Comparison of ENCODE assay signal across 9 cellular contexts in the genomic region with DNA sequence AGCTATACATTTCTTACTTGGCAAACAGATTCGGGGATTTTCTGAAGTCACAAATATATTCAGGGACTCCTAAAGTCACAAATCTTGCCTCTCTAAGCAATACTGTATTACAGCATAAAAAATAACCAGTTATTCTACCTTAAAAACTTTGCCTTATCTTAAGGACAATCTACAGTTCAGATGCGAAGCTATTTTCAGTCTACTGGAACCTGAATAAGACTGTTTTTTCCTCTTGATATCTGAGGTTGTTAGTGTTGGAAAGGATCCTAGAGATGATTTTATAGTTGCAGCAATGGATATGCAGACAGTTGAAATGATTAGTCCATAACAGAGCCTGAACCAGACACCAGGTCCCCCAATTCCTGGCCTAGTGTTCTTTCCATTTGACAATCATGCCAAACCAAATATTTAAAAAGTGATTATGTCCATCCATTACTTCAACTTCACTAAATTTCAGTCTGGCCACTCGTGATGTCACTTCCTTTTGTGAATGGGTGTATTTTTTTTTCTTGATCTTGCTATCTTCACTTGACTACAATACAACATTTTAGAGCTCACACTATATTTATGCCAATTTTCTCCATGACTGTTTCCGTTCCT. TPM values are rescaled to one million over a fixed set of nuclear protein-coding genes. Genes with fewer than 3 reads are reported as not detected.
DNase-seq lines count a peak whose midpoint lies in the region; ATAC-seq, FAIRE-seq and TF ChIP-seq lines count a peak whose summit lies in the region.
"Had no signal": no experiment of that assay in that cellular context is flagged by ENCODE, and none has a peak within 500 bp of the region (broad histone marks: within the 10 kb centered on the region; RNA-seq: fewer than 3 reads in every experiment).

No MANE protein-coding gene starts in this region.

- in situ Hi-C loops in GM12878 (cut with MboI): loop anchor here (25.0 kb wide), 1 partner anchor 1919 kb away; no protein-coding TSS in a partner anchor

- no peak for TF ChIP-seq RAD21 in GM12878 (IDR thresholded peaks at IDR 0.05; ENCODE audit: insufficient read depth, low read depth, low read length)

- CTCF ChIA-PET in GM12878 (lab: Yijun Ruan, JAX): interaction anchor here (1.2 to 1.8 kb wide), 3 partner anchors 39 to 195 kb away, joined by 4 to 8 read pairs (median 6); partner anchors contain the start of gene C15orf40

- H3K9ac ChIP-seq in HUES6 (ENCODE audit: low read length) (peak overlapping the region; percentile 81), GM12878 (ENCODE audit: control insufficient read depth, insufficient read depth, low read length) (peak overlapping the region; percentile 70)

- no peak for FAIRE-seq in GM12878 (lab: Jason Lieb, UNC)

- TF ChIP-seq EP300 in GM12878 (IDR thresholded peaks at IDR 0.05; ENCODE audit: borderline replicate concordance in 1 of 2, control insufficient read depth in 1 of 2, low read depth in 2 of 2, low read length in 2 of 2) (no peak), ovary (IDR thresholded peaks at IDR 0.05) (no peak)

- no peak overlapping the region; the same call in 1 of the 2 replicates for H2AFZ ChIP-seq in GM12878 (ENCODE audit: control insufficient read depth, low read depth, low read length)

- RAD21 ChIA-PET in GM12878 (lab: Charles Lee; ENCODE audit: unreplicated experiment): interaction anchor here (0.7 to 2.1 kb wide), 5 partner anchors 8 to 143 kb away, joined by 3 to 8 read pairs (median 3); no protein-coding TSS in a partner anchor

- H3K4me3 ChIP-seq in AG09309 (ENCODE audit: control insufficient read depth, low read depth, low read length) (peak overlapping the region; percentile 89; the same call in 1 of the 2 replicates), HUES6 (ENCODE audit: low read depth, low read length) (peak overlapping the region; percentile 88), GM12878 (peak overlapping the region; percentile 78), lower lobe of right lung (peak overlapping the region; percentile 85), ovary (no peak overlapping the region)

- H3K27ac ChIP-seq in HUES6 (ENCODE audit: low read depth, low read length) (no peak overlapping the region), GM12878 (ENCODE audit: control insufficient read depth, insufficient read depth) (peak overlapping the region; percentile 80), lower lobe of right lung (peak overlapping the region; percentile 80), ovary (no peak overlapping the region)

- H3K9me3 ChIP-seq in HUES6 (ENCODE audit: control insufficient read depth, insufficient read depth, low read depth, low read length) (no peaks in the 10 kb centered on the region), GM12878 (replicated peaks; ENCODE audit: control insufficient read depth, insufficient read depth, low read length) (no peaks in the 10 kb centered on the region), lower lobe of right lung (no peaks in the 10 kb centered on the region), ovary (no peaks in the 10 kb centered on the region)

- H3K4me1 ChIP-seq in HUES6 (ENCODE audit: control insufficient read depth, insufficient read depth, low read length) (peaks cover 27% of the 10 kb centered on the region), GM12878 (ENCODE audit: control insufficient read depth, insufficient read depth, low read length) (peaks cover 17% of the 10 kb centered on the region), lower lobe of right lung (peaks cover 25% of the 10 kb centered on the region), ovary (ENCODE audit: insufficient read depth) (no peaks in the 10 kb centered on the region)

- intact Hi-C loops in GM12878 (cut with micrococcal nuclease; ENCODE audit: unreplicated experiment) (loop anchor here (1.0 to 10.0 kb wide), 3 partner anchors 195 to 671 kb away; partner anchors contain the start of gene C15orf40), lower lobe of right lung (cut with DNase I) (no loop called here), ovary (cut with DNase I) (loop anchor here in 2 of 4 donors (2.0 to 5.0 kb wide), 2 partner anchors 139 kb away; partner anchors contain the start of gene BTBD1 (in 2 of the 2))

- TF ChIP-seq POLR2A in GM12878 (IDR thresholded peaks at IDR 0.05; ENCODE audit: low read depth, low read length): no peak
- TF ChIP-seq POLR2A in ovary (IDR thresholded peaks at IDR 0.05): no peak

- H3K27me3 ChIP-seq in HUES6 (ENCODE audit: control insufficient read depth, insufficient read depth, low read length) (no peaks in the 10 kb centered on the region), GM12878 (replicated peaks in 1 of 2; ENCODE audit: control insufficient read depth in 2 of 2, insufficient read depth in 2 of 2, low read length in 1 of 2) (no peaks in the 10 kb centered on the region), lower lobe of right lung (ENCODE audit: low read depth) (no peaks in the 10 kb centered on the region), ovary (no peaks in the 10 kb centered on the region)

- peak overlapping the region; percentile 58 for H3K4me2 ChIP-seq in GM12878 (ENCODE audit: control insufficient read depth, insufficient read depth)

- H3K36me3 ChIP-seq in HUES6 (ENCODE audit: control insufficient read depth, insufficient read depth, low read length): no peaks in the 10 kb centered on the region
- no peaks in the 10 kb centered on the region for H3K36me3 ChIP-seq in GM12878 (ENCODE audit: control insufficient read depth in 2 of 2, insufficient read depth in 2 of 2, low read length in 1 of 2)
- H3K36me3 ChIP-seq in lower lobe of right lung: no peaks in the 10 kb centered on the region
- H3K36me3 ChIP-seq in ovary: no peaks in the 10 kb centered on the region

- no peaks in the 10 kb centered on the region for H4K20me1 ChIP-seq in GM12878 (ENCODE audit: control insufficient read depth, insufficient read depth)

- 34% methylated on average over 4 of the region's 4 CpGs for WGBS in GM12878 (ENCODE audit: insufficient coverage, insufficient replicate concordance, low lambda C conversion rate, missing lambda C conversion rate)
- 42 to 59% (median 52%) methylated on average over 4 of the region's 4 CpGs for WGBS in ovary, 3 donors

- BruUV-seq in GM12878 (replicated peaks; lab: Mats Ljungman, UMichigan): TSS peak; percentile 59

- DNase-seq in AG09309 (ENCODE audit: low read depth) (peak; percentile 16), GM12878 (ENCODE audit: low read depth, low spot score) (no peak), lower lobe of right lung (no peak), NCI-H1436 treated with DMSO at 0.1 percent for 48 hours (lab: John Stamatoyannopoulos, UW) (no peak), ovary (no peak)
- no peak for DNase-seq in activated CD8-positive, alpha-beta memory T cell treated with anti-CD3 and anti-CD28 coated beads for 24 hours
- DNase-seq: left cardiac atrium had no signal

- TF ChIP-seq CTCF in AG09309 (IDR thresholded peaks at IDR 0.05; ENCODE audit: control insufficient read depth, insufficient read depth, low read depth, low read length, missing control alignments) (no peak), GM12878 (IDR thresholded peaks at IDR 0.05 in 2 of 3, conservative IDR thresholded peaks at IDR 0.05 in 1 of 3; ENCODE audit: control insufficient read depth in 2 of 3, extremely low read depth in 1 of 3, insufficient read depth in 1 of 3, low read depth in 3 of 3, low read length in 3 of 3) (no peak), lower lobe of right lung (IDR thresholded peaks at IDR 0.05) (no peak), ovary (IDR thresholded peaks at IDR 0.05) (no peak)

- SMC1A ChIA-PET in GM12878 (lab: Charles Lee; ENCODE audit: uncharacterized antibody, unreplicated experiment): interaction anchor here (0.9 to 2.1 kb wide), 6 partner anchors 8 to 195 kb away, joined by 3 to 6 read pairs (median 4); no protein-coding TSS in a partner anchor

- peaks cover 66% of the 10 kb centered on the region for H3K79me2 ChIP-seq in GM12878 (ENCODE audit: control insufficient read depth, insufficient read depth, low read length)

- POLR2A ChIA-PET in GM12878 (lab: Charles Lee): interaction anchor here (1.0 to 1.1 kb wide), 2 partner anchors 139 to 143 kb away, joined by 4 read pairs; partner anchors contain the start of gene BTBD1

- ATAC-seq in GM12878 (no peak), lower lobe of right lung (no peak), GM18907 (IDR thresholded peaks at IDR 0.05; ENCODE audit: unreplicated experiment) (no peak)

TF ChIP-seq in GM12878, 131 proteins besides CTCF, POLR2A, EP300 and RAD21 (continues in another document):
- no peak for TF ChIP-seq SMARCA5 (IDR thresholded peaks at IDR 0.05)
- 0 out of 2 replicates have a peak, but pooled peaks have one; percentile 10 for TF ChIP-seq ATF7 (IDR thresholded peaks at IDR 0.05; ENCODE audit: low read depth)
- no peak for TF ChIP-seq MTA2 (IDR thresholded peaks at IDR 0.05; ENCODE audit: low read depth)
- peak; percentile 44; the same call in 1 of the 2 replicates for TF ChIP-seq ZNF384 (IDR thresholded peaks at IDR 0.05; ENCODE audit: borderline replicate concordance, low read depth, low read length)
- TF ChIP-seq SMC3 (IDR thresholded peaks at IDR 0.05; ENCODE audit: borderline replicate concordance, low read length): no peak

RNA-seq across cellular contexts. Expression of gene HDGFL3, which starts 1.8 kb away (rescaled TPM):
- 8.3 and 10.8 TPM in 2 replicates for total RNA-seq in GM12878 (2013; cell fraction: nucleolus; rRNA removed)
- 10.6 and 13.8 TPM in 2 replicates for total RNA-seq in GM12878 (2014; rRNA removed)
- total RNA-seq in GM12878 (2014; rRNA removed; fragmentation: Illumina TruSeq; extraction: Trizol): 40.6 and 42.2 TPM in 2 replicates
- total RNA-seq in GM12878 (2021): 29.8 and 34.3 TPM in 2 replicates
- 6.8 TPM for polyA plus RNA-seq in GM12878 (2011; ENCODE audit: low read depth)
- polyA plus RNA-seq in GM12878 (2011; rRNA removed): 31.6 and 54.1 TPM in 2 replicates
- 5.1 and 5.4 TPM in 2 replicates for polyA plus RNA-seq in GM12878 (2011; cell fraction: cytosol; rRNA removed)
- polyA plus RNA-seq in GM12878 (2011; cell fraction: nucleus; rRNA removed): 5.7 and 8.7 TPM in 2 replicates
- 17.0 and 25.4 TPM in 2 replicates for polyA plus RNA-seq in GM12878 (2012)
- 40.5 and 45.1 TPM in 2 replicates for polyA plus RNA-seq in GM12878 (2014; fragmentation: Illumina TruSeq; extraction: Trizol)
- polyA plus RNA-seq in GM12878 (2014; fragmentation: Nextera tagmentation; extraction: Ambion mirVana): 1 to 10 TPM; 5.6 to 6.6 TPM
- 9.7 and 18.1 TPM in 2 replicates for polyA plus RNA-seq in GM12878 (2014; rRNA removed)
- 10 to 100 TPM; 12.7 to 13.4 TPM for polyA plus RNA-seq in GM12878 (2016; fragmentation: Nextera tagmentation; extraction: Ambion mirVana)
- polyA minus RNA-seq in GM12878 (2011; rRNA and poly(A)+ RNA removed): 4.6 and 5.6 TPM in 2 replicates
- polyA minus RNA-seq in GM12878 (2011; cell fraction: cytosol; rRNA and poly(A)+ RNA removed): 10.6 and 11.1 TPM in 2 replicates
- polyA minus RNA-seq in GM12878 (2011; cell fraction: nucleus; rRNA and poly(A)+ RNA removed): 3.3 and 7.4 TPM in 2 replicates
- total RNA-seq in lower lobe of right lung: 26.5 TPM
- 10 to 100 TPM; 26.0 to 67.6 (median 52.6) TPM for total RNA-seq in ovary
- polyA plus RNA-seq in ovary: 10 to 100 TPM; 24.7 to 53.0 TPM

Comparison
In these comparisons a context has a peak if more than half of its experiments do, and no peak if none do; other contexts are left out.
1. H3K27ac ChIP-seq: peak in GM12878 (single experiment) and lower lobe of right lung (single experiment); none in HUES6 (single experiment) and ovary (0 of 2).